In genomic region chr2:142065156-142065555, GRCh38 we compare ENCODE assay signal across 18 cellular contexts.
"Had no signal": no experiment of that assay in that cellular context is flagged by ENCODE, and none has a peak within 500 bp of the region (broad histone marks: within the 10 kb centered on the region; RNA-seq: fewer than 3 reads in every experiment).

No MANE protein-coding gene starts in this region.

- H3K27me3 ChIP-seq: heart right ventricle, neutrophil, right atrium auricular region, sigmoid colon, stomach had no signal

- H3K27ac ChIP-seq: heart right ventricle, neutrophil, right atrium auricular region, sigmoid colon, skin epidermis, stomach had no signal

- H3K9me3 ChIP-seq: heart right ventricle, neutrophil, right atrium auricular region, sigmoid colon, stomach had no signal

- ATAC-seq: esophagus mucosa; heart right ventricle; naive thymus-derived CD4-positive, alpha-beta T cell; stimulated activated naive B cell treated with anti-CD40 and anti-IgM and Interleukin-4, amounts not matched to agents 10 μg/mL and 1 μg/mL and 100 μg/mL, for 72 hours had no signal

- H3K36me3 ChIP-seq: heart right ventricle, neutrophil, right atrium auricular region, sigmoid colon, stomach had no signal

- H3K4me3 ChIP-seq: heart right ventricle, right atrium auricular region, sigmoid colon, skin epidermis, stomach had no signal

- H3K4me1 ChIP-seq: heart right ventricle, right atrium auricular region, sigmoid colon, stomach had no signal

- DNase-seq: cortex of kidney; effector memory CD4-positive, alpha-beta T cell; heart right ventricle; hypothalamus; kidney glomerular epithelial cell; mesendoderm; naive thymus-derived CD4-positive, alpha-beta T cell; nephron progenitor cell; sigmoid colon; stimulated activated CD4-positive, alpha-beta T cell treated with anti-CD3 and anti-CD28 coated beads, Interleukin-2, amount 100 ng/mL, for 24 hours; stimulated activated CD4-positive, alpha-beta T cell treated with anti-CD3 and anti-CD28 coated beads, Interleukin-4, amount 100 ng/mL, for 4 hours; stimulated activated naive B cell treated with anti-CD40 and anti-IgM and Interleukin-4, amounts not matched to agents 10 μg/mL and 1 μg/mL and 100 μg/mL, for 72 hours; stomach; trophoblast cell had no signal
